Comparison of ENCODE assay signal across 12 cellular contexts in genomic region chrX:119759333-119759766, GRCh38. TPM values are rescaled to one million over a fixed set of nuclear protein-coding genes. Genes with fewer than 3 reads are reported as not detected.
DNase-seq lines count a peak whose midpoint lies in the region; ATAC-seq, FAIRE-seq and TF ChIP-seq lines count a peak whose summit lies in the region.
"Had no signal": no experiment of that assay in that cellular context is flagged by ENCODE, and none has a peak within 500 bp of the region (broad histone marks: within the 10 kb centered on the region; RNA-seq: fewer than 3 reads in every experiment).

No MANE protein-coding gene starts in this region.

- BruUV-seq in OCI-LY7 (replicated peaks; lab: Mats Ljungman, UMichigan), result no TSS peak

- H3K4me3 ChIP-seq in OCI-LY7 (ENCODE audit: low read depth, low read length, poor library complexity, severe bottlenecking) (no peak overlapping the region), iPS-11a (ENCODE audit: low read depth, low read length) (peak overlapping the region; percentile 47), small intestine (ENCODE audit: low read depth in 1 of 2, low read length in 2 of 2) (peak overlapping the region; percentile 5 to 61)

- intact Hi-C loops in OCI-LY7 (cut with micrococcal nuclease; ENCODE audit: unreplicated experiment), result loop anchor here (10.0 kb wide), 1 partner anchor 155 kb away; the partner anchor contains the start of gene NKRF

- FAIRE-seq in small intestine (lab: Jason Lieb, UNC), result no peak
- FAIRE-seq: frontal cortex had no signal

- no peak for TF ChIP-seq CTCF in OCI-LY7 (conservative IDR thresholded peaks at IDR 0.05; ENCODE audit: low read length)

- H3K27me3 ChIP-seq in small intestine (ENCODE audit: control insufficient read depth in 2 of 2, insufficient read depth in 2 of 2, low read length in 2 of 2), result no peaks in the 10 kb centered on the region

- H3K9me2 ChIP-seq in OCI-LY7 (ENCODE audit: insufficient read depth, low read length), result no peaks in the 10 kb centered on the region

- peak; percentile 3 for DNase-seq in NCI-H1092 treated with DMSO at 0.1 percent for 48 hours (lab: John Stamatoyannopoulos, UW)
- no peak for DNase-seq in NCI-H1092 (lab: John Stamatoyannopoulos, UW)
- no peak for DNase-seq in OCI-LY7 (ENCODE audit: low spot score)
- DNase-seq in small intestine, result no peak
- DNase-seq in AML-193 (lab: John Stamatoyannopoulos, UW), result no peak
- no peak for DNase-seq in cerebellar cortex (ENCODE audit: low spot score)
- DNase-seq: MV-4-11 had no signal

- peaks cover 74% of the 10 kb centered on the region for H3K4me1 ChIP-seq in OCI-LY7 (ENCODE audit: insufficient read depth, low read length, poor library complexity, severe bottlenecking)
- H3K4me1 ChIP-seq in small intestine (ENCODE audit: control insufficient read depth in 2 of 2, insufficient read depth in 1 of 2, low read depth in 1 of 2, low read length in 1 of 2), result peaks cover 0 to 3% of the 10 kb centered on the region in 2 donors

- no peak for ATAC-seq in GM18870 (IDR thresholded peaks at IDR 0.05; ENCODE audit: unreplicated experiment)

- no peaks in the 10 kb centered on the region for H3K36me3 ChIP-seq in OCI-LY7 (ENCODE audit: insufficient read depth, low read length)
- H3K36me3 ChIP-seq in small intestine (ENCODE audit: control insufficient read depth in 2 of 2, insufficient read depth in 2 of 2, low read length in 2 of 2), result no peaks in the 10 kb centered on the region

- 36 to 62% (median 61%) methylated on average over 16 to 35 of the region's 35 CpGs for WGBS in small intestine, 3 donors

- H3K27ac ChIP-seq in OCI-LY7 (ENCODE audit: low read depth, low read length, poor library complexity, severe bottlenecking) (no peak overlapping the region), small intestine (ENCODE audit: low read depth in 1 of 2, low read length in 1 of 2) (no peak overlapping the region)
- H3K27ac ChIP-seq: SK-N-MC had no signal

- no peaks in the 10 kb centered on the region for H3K79me2 ChIP-seq in OCI-LY7 (ENCODE audit: insufficient read depth, low read depth, low read length)

- POLR2A ChIA-PET in OCI-LY7 (lab: Charles Lee), result interaction anchor here (1.3 to 2.1 kb wide), 3 partner anchors 12 to 93 kb away, joined by 3 to 6 read pairs (median 3); partner anchors contain the start of gene UPF3B

- H2AFZ ChIP-seq in OCI-LY7 (ENCODE audit: low read length), result no peak overlapping the region

- no peaks in the 10 kb centered on the region for H4K20me1 ChIP-seq in OCI-LY7 (ENCODE audit: insufficient read depth, low read length)

- no peaks in the 10 kb centered on the region for H3K9me3 ChIP-seq in OCI-LY7 (ENCODE audit: low read length)
- H3K9me3 ChIP-seq in small intestine (ENCODE audit: control insufficient read depth, low read depth), result no peaks in the 10 kb centered on the region

- H3K4me2 ChIP-seq in OCI-LY7 (ENCODE audit: low read length), result peak overlapping the region; percentile 87; the same call in 1 of the 2 replicates

- CTCF ChIA-PET in OCI-LY7 (lab: Charles Lee; ENCODE audit: unreplicated experiment), result no interaction called here

RNA-seq across cellular contexts. Expression of gene SOWAHD, which starts 1.0 kb away (rescaled TPM):
- not detected in 2 replicates for total RNA-seq in OCI-LY7 (2014; rRNA removed; shearing (Covaris generic))
- total RNA-seq in OCI-LY7 (2022), result 0.29 and 0.55 TPM in 2 replicates
- 1 to 10 TPM; 3.3 to 5.4 (median 4.5) TPM for polyA plus RNA-seq in small intestine
- total RNA-seq: A172 had no signal

RNA-seq across cellular contexts. Expression of gene RPL39, which starts 32.1 kb away (rescaled TPM):
- 1,897 and 2,118 TPM in 2 replicates for total RNA-seq in OCI-LY7 (2014; rRNA removed; shearing (Covaris generic))
- total RNA-seq in OCI-LY7 (2022), result 2,029 and 2,070 TPM in 2 replicates
- polyA plus RNA-seq in small intestine, result 1,000 to 10,000 TPM; 3,763 to 8,743 (median 6,656) TPM
